Comparison of ENCODE assay signal across 31 cellular contexts in genomic region chr10:129476431-129476830, GRCh38.
"Had no signal": no experiment of that assay in that cellular context is flagged by ENCODE, and none has a peak within 500 bp of the region (broad histone marks: within the 10 kb centered on the region; RNA-seq: fewer than 3 reads in every experiment).

No MANE protein-coding gene starts in this region.

- H3K4me2 ChIP-seq: SK-N-SH had no signal

- H3K27ac ChIP-seq: brain microvascular endothelial cell, Peyer's patch, SJSA1, VCaP had no signal

- H3K4me3 Mint-ChIP-seq: activated B cell treated with CpG ODN at 0.5 μM for 24 hours; activated CD4-positive, alpha-beta memory T cell treated with anti-CD3 and anti-CD28 coated beads for 36 hours; activated naive CD4-positive, alpha-beta T cell treated with anti-CD3 and anti-CD28 coated beads for 36 hours; activated T-cell treated with anti-CD3 and anti-CD28 coated beads, Interleukin-2, amount 50 U/mL, for 4 hours; activated T-helper 1 cell treated with anti-CD3 and anti-CD28 coated beads, Interleukin-12 subunit alpha, Interleukin-12 subunit beta, Interleukin-2, Interleukin-4 antibody, amounts not matched to agents 30 ng/mL and 10 ng/mL and 1 ng/mL, durations not matched to agents 14 hours and 24 hours and 36 hours; T-helper 1 cell treated with Interleukin-12 subunit alpha and Interleukin-12 subunit beta and Interleukin-4 antibody, amounts not matched to agents 30 μg/mL and 1 μg/mL, for 36 hours had no signal

- H3K4me1 ChIP-seq: Peyer's patch, SJSA1 had no signal

- H3K36me3 ChIP-seq: brain microvascular endothelial cell, Peyer's patch, SJSA1 had no signal

- H3K27me3 Mint-ChIP-seq: activated B cell treated with CpG ODN at 0.5 μM for 24 hours; activated CD4-positive, alpha-beta memory T cell treated with anti-CD3 and anti-CD28 coated beads for 36 hours had no signal

- H3K9ac ChIP-seq: SK-N-SH had no signal

- H3K27me3 ChIP-seq: brain microvascular endothelial cell, Peyer's patch, SJSA1 had no signal

- DNase-seq: activated B cell treated with CpG ODN at 0.5 μM for 24 hours; activated CD4-positive, alpha-beta memory T cell treated with anti-CD3 and anti-CD28 coated beads for 36 hours; activated CD4-positive, alpha-beta T cell treated with anti-CD3 and anti-CD28 coated beads for 4 hours; activated CD4-positive, alpha-beta T cell treated with anti-CD3 and anti-CD28 coated beads, Interleukin-2, amount 50 U/mL, for 1 hour; activated CD4-positive, CD25-positive, alpha-beta regulatory T cell treated with anti-CD3 and anti-CD28 coated beads, Interleukin-2, amount 50 U/mL, for 72 hours; activated CD8-positive, alpha-beta memory T cell treated with anti-CD3 and anti-CD28 coated beads, Interleukin-2, amount 50 U/mL, for 4 hours; activated gamma-delta T cell treated with Interleukin-2 at 50 U/mL for 16 hours; activated naive CD4-positive, alpha-beta T cell treated with anti-CD3 and anti-CD28 coated beads for 36 hours; activated T-cell treated with anti-CD3 and anti-CD28 coated beads for 4 hours; activated T-cell treated with anti-CD3 and anti-CD28 coated beads, Interleukin-2, amount 50 U/mL, for 4 hours; amniotic stem cell; aorta; brain microvascular endothelial cell; NCI-H1048; NCI-H1105 treated with DMSO at 0.1 percent for 48 hours; NCI-H1436 treated with DMSO at 0.1 percent for 48 hours; NCI-H1694 treated with DMSO at 0.1 percent for 48 hours; NCI-H2029; NCI-H345; NCI-H524 treated with DMSO at 0.1 percent for 48 hours; PC-3; Peyer's patch; RPMI8226; SHP77 treated with DMSO at 0.1 percent for 48 hours; SK-N-SH had no signal

- ATAC-seq: activated naive CD4-positive, alpha-beta T cell treated with anti-CD3 and anti-CD28 coated beads, Interleukin-2, amount 50 U/mL, for 72 hours; activated T-cell treated with anti-CD3 and anti-CD28 coated beads, Interleukin-2, amount 50 U/mL, for 4 hours; K562; PC-3 had no signal

- H3K27ac Mint-ChIP-seq: activated B cell treated with CpG ODN at 0.5 μM for 24 hours; activated CD4-positive, alpha-beta memory T cell treated with anti-CD3 and anti-CD28 coated beads for 36 hours; activated naive CD4-positive, alpha-beta T cell treated with anti-CD3 and anti-CD28 coated beads for 36 hours; activated naive CD4-positive, alpha-beta T cell treated with anti-CD3 and anti-CD28 coated beads, Interleukin-2, amount 50 U/mL, for 72 hours; activated T-helper 1 cell treated with anti-CD3 and anti-CD28 coated beads, Interleukin-12 subunit alpha, Interleukin-12 subunit beta, Interleukin-2, Interleukin-4 antibody, amounts not matched to agents 30 ng/mL and 10 ng/mL and 1 ng/mL, durations not matched to agents 14 hours and 24 hours and 36 hours; T-helper 1 cell treated with Interleukin-12 subunit alpha and Interleukin-12 subunit beta and Interleukin-4 antibody, amounts not matched to agents 30 μg/mL and 1 μg/mL, for 36 hours had no signal

- H3K4me3 ChIP-seq: K562, Peyer's patch, SJSA1 had no signal

- H3K9me3 ChIP-seq: Peyer's patch had no signal
